ENCODE assay signal across 17 cellular contexts in the genomic region with DNA sequence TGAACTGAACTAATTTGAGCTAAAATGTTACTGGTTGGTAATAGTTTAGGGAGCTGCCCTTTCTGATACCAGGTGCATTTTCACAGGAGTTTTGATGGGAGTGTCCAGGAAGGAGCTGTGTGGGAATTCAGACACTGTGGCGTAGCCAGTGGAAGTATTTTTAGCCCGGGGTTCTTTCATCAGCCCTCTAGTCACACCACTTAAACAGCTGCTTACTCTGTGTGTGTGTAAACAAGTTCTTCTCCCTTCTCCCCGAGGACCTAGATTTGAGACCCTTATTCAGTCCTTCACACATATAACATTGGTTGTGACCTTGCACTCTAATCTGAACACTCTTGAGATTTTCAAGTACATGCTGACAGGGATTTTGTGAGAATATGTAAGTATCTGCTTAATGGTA.
DNase-seq lines count a peak whose midpoint lies in the region; FAIRE-seq and TF ChIP-seq lines count a peak whose summit lies in the region.
"Had no signal": no experiment of that assay in that cellular context is flagged by ENCODE, and none has a peak within 500 bp of the region (broad histone marks: within the 10 kb centered on the region; RNA-seq: fewer than 3 reads in every experiment).

No MANE protein-coding gene starts in this region.

- H3K9ac ChIP-seq in SK-N-SH: no peak overlapping the region

- 71% methylated on average over 3 of the region's 3 CpGs for WGBS in SK-N-SH (ENCODE audit: low lambda C conversion rate)

- no peaks in the 10 kb centered on the region for H3K36me3 Mint-ChIP-seq in activated naive CD4-positive, alpha-beta T cell treated with anti-CD3 and anti-CD28 coated beads, Interleukin-2, amount 10 ng/mL, durations not matched to agents 7 days and 5 days
- H3K36me3 Mint-ChIP-seq: CD8-positive, alpha-beta T cell had no signal

- DNase-seq in D721Med (ENCODE audit: insufficient read length, low spot score) (no peak), epithelial cell of esophagus (ENCODE audit: low read depth) (peak; percentile 71), myocyte (ENCODE audit: low read depth) (peak; percentile 83), SK-N-SH (no peak), GOT3 (lab: John Stamatoyannopoulos, UW) (no peak)
- no peak for DNase-seq in activated naive CD4-positive, alpha-beta T cell treated with anti-CD3 and anti-CD28 coated beads, Interleukin-2, amount 10 ng/mL, durations not matched to agents 7 days and 5 days
- DNase-seq: BE2C; CD8-positive, alpha-beta T cell; HCEC 1CT; NCI-H1048; NCI-H146; NCI-H2107; NCI-H510A; NCI-H82; SHP77 had no signal

- no peak overlapping the region for H2AFZ ChIP-seq in SK-N-SH (ENCODE audit: low read depth)

- no peak overlapping the region for H3K4me2 ChIP-seq in SK-N-SH

- no peak for TF ChIP-seq EP300 in SK-N-SH (IDR thresholded peaks at IDR 0.05; ENCODE audit: borderline replicate concordance in 1 of 2, low read depth in 1 of 2, low read length in 1 of 2)

- H3K79me2 ChIP-seq in SK-N-SH (ENCODE audit: insufficient read depth): no peaks in the 10 kb centered on the region

- no peak for TF ChIP-seq RAD21 in SK-N-SH (IDR thresholded peaks at IDR 0.05; ENCODE audit: low read length)

- CTCF ChIA-PET in HEK293 (lab: Yijun Ruan, JAX): no interaction called here
- CTCF ChIA-PET in activated naive CD4-positive, alpha-beta T cell treated with anti-CD3 and anti-CD28 coated beads, Interleukin-2, amount 10 ng/mL, durations not matched to agents 7 days and 5 days (lab: Charles Lee): no interaction called here
- CTCF ChIA-PET in SK-N-SH (lab: Yijun Ruan, JAX): interaction anchor here (0.9 to 1.5 kb wide), 6 partner anchors 11 to 276 kb away, joined by 3 to 6 read pairs (median 4); no protein-coding TSS in a partner anchor

- FAIRE-seq in D721Med (lab: Jason Lieb, UNC): peak; percentile 25
- FAIRE-seq: HTR-8/SVneo had no signal

- no peaks in the 10 kb centered on the region for H3K27me3 Mint-ChIP-seq in activated naive CD4-positive, alpha-beta T cell treated with anti-CD3 and anti-CD28 coated beads, Interleukin-2, amount 10 ng/mL, durations not matched to agents 7 days and 5 days

- H3K4me3 ChIP-seq in HEK293 (ENCODE audit: low read depth, low read length): no peak overlapping the region
- H3K4me3 ChIP-seq in epithelial cell of esophagus (ENCODE audit: low read length): no peak overlapping the region
- no peak overlapping the region for H3K4me3 ChIP-seq in SK-N-SH (ENCODE audit: low read depth in 2 of 2, low read length in 1 of 2)

- H3K9me3 ChIP-seq in HEK293 (ENCODE audit: control insufficient read depth, insufficient read depth, low read depth, low read length): no peaks in the 10 kb centered on the region
- no peaks in the 10 kb centered on the region for H3K9me3 ChIP-seq in SK-N-SH
- H3K9me3 ChIP-seq: BE2C had no signal

- H3K9me3 Mint-ChIP-seq in activated naive CD4-positive, alpha-beta T cell treated with anti-CD3 and anti-CD28 coated beads, Interleukin-2, amount 10 ng/mL, durations not matched to agents 7 days and 5 days: no peaks in the 10 kb centered on the region
- H3K9me3 Mint-ChIP-seq: CD8-positive, alpha-beta T cell had no signal

- H4K20me1 ChIP-seq in SK-N-SH (ENCODE audit: insufficient read depth): no peaks in the 10 kb centered on the region

- H3K27ac ChIP-seq in HEK293 (ENCODE audit: extremely low read depth, low read depth, low read length): no peak overlapping the region
- no peak overlapping the region for H3K27ac ChIP-seq in SK-N-SH (ENCODE audit: low read depth in 2 of 2, low read length in 1 of 2)

- H3K27me3 ChIP-seq in SK-N-SH (ENCODE audit: insufficient read depth): no peaks in the 10 kb centered on the region
- H3K27me3 ChIP-seq: BE2C had no signal

- no peak for TF ChIP-seq CTCF in D721Med (IDR thresholded peaks at IDR 0.05; ENCODE audit: insufficient read depth, missing control alignments)
- TF ChIP-seq CTCF in HEK293 (tag by site-specific recombination; IDR thresholded peaks at IDR 0.05): no peak
- no peak for TF ChIP-seq CTCF in epithelial cell of esophagus (IDR thresholded peaks at IDR 0.05; ENCODE audit: insufficient read depth, low read depth, low read length, missing control alignments)
- no peak for TF ChIP-seq CTCF in SK-N-SH (IDR thresholded peaks at IDR 0.05)

- no peak overlapping the region for H3K27ac Mint-ChIP-seq in activated naive CD4-positive, alpha-beta T cell treated with anti-CD3 and anti-CD28 coated beads, Interleukin-2, amount 10 ng/mL, durations not matched to agents 7 days and 5 days
- H3K27ac Mint-ChIP-seq: CD8-positive, alpha-beta T cell had no signal

- H3K36me3 ChIP-seq in HEK293 (ENCODE audit: control insufficient read depth in 2 of 2, insufficient read depth in 1 of 2, low read length in 2 of 2) (no peaks in the 10 kb centered on the region), SK-N-SH (replicated peaks in 1 of 2; ENCODE audit: control insufficient read depth in 1 of 2, insufficient read depth in 2 of 2, low read length in 1 of 2) (no peaks in the 10 kb centered on the region)
- H3K36me3 ChIP-seq: BE2C had no signal

- POLR2A ChIA-PET in HEK293 (lab: Yijun Ruan, JAX) (interaction anchor here (0.7 kb wide), 1 partner anchor 412 kb away, joined by 4 read pairs; no protein-coding TSS in a partner anchor), SK-N-SH (lab: Yijun Ruan, JAX) (no interaction called here)

- H3F3A ChIP-seq in SK-N-SH (replicated peaks; ENCODE audit: insufficient read depth): no peaks in the 10 kb centered on the region

- H3K4me1 Mint-ChIP-seq in activated naive CD4-positive, alpha-beta T cell treated with anti-CD3 and anti-CD28 coated beads, Interleukin-2, amount 10 ng/mL, durations not matched to agents 7 days and 5 days: no peaks in the 10 kb centered on the region

- H3K4me3 Mint-ChIP-seq in activated naive CD4-positive, alpha-beta T cell treated with anti-CD3 and anti-CD28 coated beads, Interleukin-2, amount 10 ng/mL, durations not matched to agents 7 days and 5 days: no peak overlapping the region
- H3K4me3 Mint-ChIP-seq: CD8-positive, alpha-beta T cell had no signal

- no peaks in the 10 kb centered on the region for H3K9me2 ChIP-seq in SK-N-SH

- no peaks in the 10 kb centered on the region for H3K4me1 ChIP-seq in HEK293 (ENCODE audit: control insufficient read depth, insufficient read depth, low read length)
- H3K4me1 ChIP-seq in SK-N-SH (ENCODE audit: control insufficient read depth in 1 of 2, insufficient read depth in 2 of 2, low read depth in 1 of 2, low read length in 1 of 2): peaks cover 0 to 2% of the 10 kb centered on the region in 2 experiments; a peak in 2 of 4 replicates

TF ChIP-seq in HEK293, 187 proteins besides CTCF, POLR2A, EP300 and RAD21:
- TF ChIP-seq, protein P1, sequence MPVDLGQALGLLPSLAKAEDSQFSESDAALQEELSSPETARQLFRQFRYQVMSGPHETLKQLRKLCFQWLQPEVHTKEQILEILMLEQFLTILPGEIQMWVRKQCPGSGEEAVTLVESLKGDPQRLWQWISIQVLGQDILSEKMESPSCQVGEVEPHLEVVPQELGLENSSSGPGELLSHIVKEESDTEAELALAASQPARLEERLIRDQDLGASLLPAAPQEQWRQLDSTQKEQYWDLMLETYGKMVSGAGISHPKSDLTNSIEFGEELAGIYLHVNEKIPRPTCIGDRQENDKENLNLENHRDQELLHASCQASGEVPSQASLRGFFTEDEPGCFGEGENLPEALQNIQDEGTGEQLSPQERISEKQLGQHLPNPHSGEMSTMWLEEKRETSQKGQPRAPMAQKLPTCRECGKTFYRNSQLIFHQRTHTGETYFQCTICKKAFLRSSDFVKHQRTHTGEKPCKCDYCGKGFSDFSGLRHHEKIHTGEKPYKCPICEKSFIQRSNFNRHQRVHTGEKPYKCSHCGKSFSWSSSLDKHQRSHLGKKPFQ (tag by site-specific recombination; IDR thresholded peaks at IDR 0.05): 0 out of 2 replicates have a peak, but pooled peaks have one; percentile 21
- no peak for TF ChIP-seq EGR2 (tag by site-specific recombination; IDR thresholded peaks at IDR 0.05; ENCODE audit: low read depth)
- no peak for TF ChIP-seq ZNF707 (tag by site-specific recombination; IDR thresholded peaks at IDR 0.05)
- TF ChIP-seq ZBTB7A (tag by site-specific recombination; IDR thresholded peaks at IDR 0.05; ENCODE audit: low read depth): no peak
TF ChIP-seq in HEK293: peak in this region for 1.

TF ChIP-seq in SK-N-SH, 30 proteins besides CTCF, POLR2A, EP300 and RAD21 (continues in another document):
- TF ChIP-seq FOSL2 (IDR thresholded peaks at IDR 0.05; ENCODE audit: borderline replicate concordance, low read depth) (no peak), GABPA (IDR thresholded peaks at IDR 0.05; ENCODE audit: low read depth) (no peak), TCF12 (IDR thresholded peaks at IDR 0.05) (no peak), EZH2phosphoT487 (IDR thresholded peaks at IDR 0.05; ENCODE audit: borderline replicate concordance, low read depth) (no peak), SIN3A (IDR thresholded peaks at IDR 0.05; ENCODE audit: borderline replicate concordance, low read depth, low read length) (no peak), POLR2AphosphoS5 (IDR thresholded peaks at IDR 0.05; ENCODE audit: low read depth, low read length) (no peak), MXI1 (IDR thresholded peaks at IDR 0.05; ENCODE audit: low read depth, low read length) (no peak)
- TF ChIP-seq, protein P2, sequence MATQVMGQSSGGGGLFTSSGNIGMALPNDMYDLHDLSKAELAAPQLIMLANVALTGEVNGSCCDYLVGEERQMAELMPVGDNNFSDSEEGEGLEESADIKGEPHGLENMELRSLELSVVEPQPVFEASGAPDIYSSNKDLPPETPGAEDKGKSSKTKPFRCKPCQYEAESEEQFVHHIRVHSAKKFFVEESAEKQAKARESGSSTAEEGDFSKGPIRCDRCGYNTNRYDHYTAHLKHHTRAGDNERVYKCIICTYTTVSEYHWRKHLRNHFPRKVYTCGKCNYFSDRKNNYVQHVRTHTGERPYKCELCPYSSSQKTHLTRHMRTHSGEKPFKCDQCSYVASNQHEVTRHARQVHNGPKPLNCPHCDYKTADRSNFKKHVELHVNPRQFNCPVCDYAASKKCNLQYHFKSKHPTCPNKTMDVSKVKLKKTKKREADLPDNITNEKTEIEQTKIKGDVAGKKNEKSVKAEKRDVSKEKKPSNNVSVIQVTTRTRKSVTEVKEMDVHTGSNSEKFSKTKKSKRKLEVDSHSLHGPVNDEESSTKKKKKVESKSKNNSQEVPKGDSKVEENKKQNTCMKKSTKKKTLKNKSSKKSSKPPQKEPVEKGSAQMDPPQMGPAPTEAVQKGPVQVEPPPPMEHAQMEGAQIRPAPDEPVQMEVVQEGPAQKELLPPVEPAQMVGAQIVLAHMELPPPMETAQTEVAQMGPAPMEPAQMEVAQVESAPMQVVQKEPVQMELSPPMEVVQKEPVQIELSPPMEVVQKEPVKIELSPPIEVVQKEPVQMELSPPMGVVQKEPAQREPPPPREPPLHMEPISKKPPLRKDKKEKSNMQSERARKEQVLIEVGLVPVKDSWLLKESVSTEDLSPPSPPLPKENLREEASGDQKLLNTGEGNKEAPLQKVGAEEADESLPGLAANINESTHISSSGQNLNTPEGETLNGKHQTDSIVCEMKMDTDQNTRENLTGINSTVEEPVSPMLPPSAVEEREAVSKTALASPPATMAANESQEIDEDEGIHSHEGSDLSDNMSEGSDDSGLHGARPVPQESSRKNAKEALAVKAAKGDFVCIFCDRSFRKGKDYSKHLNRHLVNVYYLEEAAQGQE (IDR thresholded peaks at IDR 0.05; ENCODE audit: low read depth, low read length): no peak

Comparison
In these comparisons a context has a peak if more than half of its experiments do, and no peak if none do; other contexts are left out.
1. DNase-seq: peak in epithelial cell of esophagus (single experiment) and myocyte (single experiment); none in D721Med (single experiment), activated naive CD4-positive, alpha-beta T cell treated with anti-CD3 and anti-CD28 coated beads, Interleukin-2, amount 10 ng/mL, durations not matched to agents 7 days and 5 days (single experiment), SK-N-SH (single experiment) and GOT3 (single experiment).